ENCODE assay signal across 34 cellular contexts in genomic region chr12:56933826-56934625, GRCh38. TPM values are rescaled to one million over a fixed set of nuclear protein-coding genes. Genes with fewer than 3 reads are reported as not detected.
A peak's percentile ranks its signal among the peaks of the same experiment; 100 is the strongest.
DNase-seq lines count a peak whose midpoint lies in the region; ATAC-seq and TF ChIP-seq lines count a peak whose summit lies in the region.
"Had no signal": no experiment of that assay in that cellular context is flagged by ENCODE, and none has a peak within 500 bp of the region (broad histone marks: within the 10 kb centered on the region; RNA-seq: fewer than 3 reads in every experiment).

Gene SDR9C7, minus strand, starts transcription at chr12:56934408. Its CDS starts 147 bp downstream, at chr12:56934261.

- peak within 1 kb of the TSS; percentile 90 for H3K27ac Mint-ChIP-seq in dendritic cell treated with granulocyte-macrophage colony-stimulating factor and Interleukin-4, amounts not matched to agents 40 ng/mL and 50 ng/mL, for 4 days
- no peak within 1 kb of the TSS for H3K27ac Mint-ChIP-seq in type B pancreatic cell
- H3K27ac Mint-ChIP-seq: activated naive CD8-positive, alpha-beta T cell treated with anti-CD3 and anti-CD28 coated beads, Interleukin-2, amount 10 ng/mL, durations not matched to agents 7 days and 5 days; stimulated activated naive CD8-positive, alpha-beta T cell treated with anti-CD3 and anti-CD28 coated beads, Interleukin-15, amount 100 ng/mL, for 72 hours had no signal

- ATAC-seq in left lobe of liver (no peak), HG03159 (IDR thresholded peaks at IDR 0.05; ENCODE audit: unreplicated experiment) (no peak)
- ATAC-seq: activated T-cell treated with anti-CD3 and anti-CD28 coated beads, Interleukin-2, amount 50 U/mL, for 4 hours; stimulated activated naive CD8-positive, alpha-beta T cell treated with anti-CD3 and anti-CD28 coated beads, Interleukin-15, amount 100 ng/mL, for 72 hours had no signal

- no peak within 1 kb of the TSS for H3K4me3 ChIP-seq in HL-60 (replicated peaks; ENCODE audit: insufficient read depth, low read length)
- H3K4me3 ChIP-seq: ascending aorta; BLaER1 treated with 17β-estradiol and CSF1 and Interleukin-3, amounts not matched to agents 10 nM and 100 nM; cardiac muscle cell; SJSA1; spleen had no signal

- H3K27ac ChIP-seq in HL-60 (replicated peaks) = peak within 1 kb of the TSS; percentile 85
- H3K27ac ChIP-seq: ascending aorta, cardiac muscle cell, SJSA1 had no signal

- H3K4me1 Mint-ChIP-seq in dendritic cell treated with granulocyte-macrophage colony-stimulating factor and Interleukin-4, amounts not matched to agents 40 ng/mL and 50 ng/mL, for 4 days (ENCODE audit: low read depth) = peaks cover 50% of the 10 kb centered on the region
- H3K4me1 Mint-ChIP-seq in type B pancreatic cell (ENCODE audit: unreplicated experiment) = peaks cover 14% of the 10 kb centered on the region

- no peaks in the 10 kb centered on the region for H3K9me3 Mint-ChIP-seq in dendritic cell treated with granulocyte-macrophage colony-stimulating factor and Interleukin-4, amounts not matched to agents 40 ng/mL and 50 ng/mL, for 4 days
- H3K9me3 Mint-ChIP-seq in type B pancreatic cell = no peaks in the 10 kb centered on the region
- H3K9me3 Mint-ChIP-seq: activated naive CD8-positive, alpha-beta T cell treated with anti-CD3 and anti-CD28 coated beads, Interleukin-2, amount 10 ng/mL, durations not matched to agents 7 days and 5 days; activated T-cell treated with anti-CD3 and anti-CD28 coated beads, Interleukin-2, amount 50 U/mL, for 4 hours; stimulated activated naive CD8-positive, alpha-beta T cell treated with anti-CD3 and anti-CD28 coated beads, Interleukin-15, amount 100 ng/mL, for 72 hours had no signal

- intact Hi-C loops in dendritic cell treated with granulocyte-macrophage colony-stimulating factor and Interleukin-4, amounts not matched to agents 40 ng/mL and 50 ng/mL, for 4 days (cut with micrococcal nuclease) = no loop called here

- H3K27me3 ChIP-seq in HL-60 (ENCODE audit: insufficient read depth, poor library complexity, severe bottlenecking) = no peaks in the 10 kb centered on the region
- H3K27me3 ChIP-seq: ascending aorta; BLaER1 treated with 17β-estradiol and CSF1 and Interleukin-3, amounts not matched to agents 10 nM and 100 nM; cardiac muscle cell; SJSA1; spleen had no signal

- H3K4me3 Mint-ChIP-seq in dendritic cell treated with granulocyte-macrophage colony-stimulating factor and Interleukin-4, amounts not matched to agents 40 ng/mL and 50 ng/mL, for 4 days = no peak within 1 kb of the TSS
- H3K4me3 Mint-ChIP-seq in type B pancreatic cell = no peak within 1 kb of the TSS
- H3K4me3 Mint-ChIP-seq: activated naive CD8-positive, alpha-beta T cell treated with anti-CD3 and anti-CD28 coated beads, Interleukin-2, amount 10 ng/mL, durations not matched to agents 7 days and 5 days; activated T-cell treated with anti-CD3 and anti-CD28 coated beads, Interleukin-2, amount 50 U/mL, for 4 hours; stimulated activated naive CD8-positive, alpha-beta T cell treated with anti-CD3 and anti-CD28 coated beads, Interleukin-15, amount 100 ng/mL, for 72 hours had no signal

- peaks cover 5% of the 10 kb centered on the region for H3K27me3 Mint-ChIP-seq in dendritic cell treated with granulocyte-macrophage colony-stimulating factor and Interleukin-4, amounts not matched to agents 40 ng/mL and 50 ng/mL, for 4 days
- no peaks in the 10 kb centered on the region for H3K27me3 Mint-ChIP-seq in type B pancreatic cell
- H3K27me3 Mint-ChIP-seq: activated naive CD8-positive, alpha-beta T cell treated with anti-CD3 and anti-CD28 coated beads, Interleukin-2, amount 10 ng/mL, durations not matched to agents 7 days and 5 days had no signal

- DNase-seq in HL-60 (ENCODE audit: low read depth in 1 of 2, low spot score in 1 of 2) (no peak), left lobe of liver (ENCODE audit: low spot score) (peak; percentile 33), type B pancreatic cell (ENCODE audit: extremely low spot score, unreplicated experiment) (peak; percentile 27), NCI-H2227 treated with DMSO at 0.1 percent for 48 hours (lab: John Stamatoyannopoulos, UW) (no peak), SHP77 treated with DMSO at 0.1 percent for 48 hours (lab: John Stamatoyannopoulos, UW) (no peak)
- DNase-seq: activated CD4-positive, alpha-beta T cell treated with anti-CD3 and anti-CD28 coated beads for 48 hours; activated gamma-delta T cell; activated naive CD8-positive, alpha-beta T cell treated with anti-CD3 and anti-CD28 coated beads, Interleukin-2, amount 10 ng/mL, durations not matched to agents 7 days and 5 days; activated T-cell treated with anti-CD3 and anti-CD28 coated beads, Interleukin-2, amount 50 U/mL, for 4 hours; Caco-2; dermis blood vessel endothelial cell; DMS79; GDM1; IMR-90; mesenchymal stem cell; NCI-H146; NCI-H2107; NCI-H446; NCI-H748 treated with DMSO at 0.1 percent for 48 hours; right cardiac atrium; RPMI8226; spleen; stimulated activated CD4-positive, alpha-beta T cell treated with anti-CD3 and anti-CD28 coated beads, Interleukin-2, amount 100 ng/mL, for 24 hours; stimulated activated CD8-positive, alpha-beta memory T cell treated with anti-CD3 and anti-CD28 coated beads, Interleukin-4, amount 100 ng/mL, for 48 hours; stimulated activated naive CD8-positive, alpha-beta T cell treated with anti-CD3 and anti-CD28 coated beads, Interleukin-15, amount 100 ng/mL, for 72 hours; T-helper 9 cell had no signal

- TF ChIP-seq CTCF in HL-60 (IDR thresholded peaks at IDR 0.05; ENCODE audit: insufficient read depth, low read length) = no peak
- TF ChIP-seq CTCF in type B pancreatic cell (conservative IDR thresholded peaks at IDR 0.05) = no peak

- H3K36me3 Mint-ChIP-seq in dendritic cell treated with granulocyte-macrophage colony-stimulating factor and Interleukin-4, amounts not matched to agents 40 ng/mL and 50 ng/mL, for 4 days (ENCODE audit: low read depth) = no peaks in the 10 kb centered on the region
- H3K36me3 Mint-ChIP-seq in type B pancreatic cell = no peaks in the 10 kb centered on the region
- H3K36me3 Mint-ChIP-seq: activated naive CD8-positive, alpha-beta T cell treated with anti-CD3 and anti-CD28 coated beads, Interleukin-2, amount 10 ng/mL, durations not matched to agents 7 days and 5 days had no signal

RNA-seq across cellular contexts. Expression of gene SDR9C7, which starts in this region (rescaled TPM):
- total RNA-seq in left lobe of liver (not detected), type B pancreatic cell (ENCODE audit: low replicate concordance) (0.22 and 0.26 TPM in 2 replicates)
- total RNA-seq: activated CD8-positive, alpha-beta memory T cell treated with anti-CD3 and anti-CD28 coated beads for 36 hours; activated naive CD8-positive, alpha-beta T cell treated with anti-CD3 and anti-CD28 coated beads, Interleukin-2, amount 10 ng/mL, durations not matched to agents 7 days and 5 days; activated T-cell treated with anti-CD3 and anti-CD28 coated beads, Interleukin-2, amount 50 U/mL, for 4 hours; ascending aorta; Caco-2; dermis blood vessel endothelial cell; IMR-90; LHCN-M2; SJSA1 had no signal

Comparison
In these comparisons a context has a peak if more than half of its experiments do, and no peak if none do; other contexts are left out.
1. Peak in DNase-seq in left lobe of liver; RNA of the gene not detected or under 1 TPM.
2. Peak in DNase-seq in type B pancreatic cell; RNA of the gene not detected or under 1 TPM.